Comparison of ENCODE assay signal across 36 cellular contexts in the genomic region with DNA sequence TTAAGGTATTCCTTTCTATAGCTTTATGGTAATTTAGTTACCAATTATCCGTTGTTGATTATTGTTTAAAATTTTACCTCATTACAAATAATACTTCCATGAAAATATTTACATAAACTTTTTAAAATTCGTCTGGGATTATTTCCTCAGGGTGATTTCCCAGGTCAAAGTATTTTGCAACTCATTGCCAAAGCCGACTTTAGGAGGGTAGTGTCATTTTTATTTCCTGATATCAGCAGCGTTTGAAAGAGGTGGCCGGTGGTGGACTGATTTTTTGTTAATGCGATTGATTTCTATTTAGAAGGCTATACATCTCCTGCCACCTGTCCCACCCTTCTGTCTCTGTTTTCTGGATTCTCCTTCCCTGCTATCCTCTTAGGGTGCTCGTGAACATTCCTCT. TPM values are rescaled to one million over a fixed set of nuclear protein-coding genes. Genes with fewer than 3 reads are reported as not detected.
"Had no signal": no experiment of that assay in that cellular context is flagged by ENCODE, and none has a peak within 500 bp of the region (broad histone marks: within the 10 kb centered on the region; RNA-seq: fewer than 3 reads in every experiment).

No MANE protein-coding gene starts in this region.

- ATAC-seq: activated CD8-positive, alpha-beta T cell treated with anti-CD3 and anti-CD28 coated beads for 36 hours; activated naive CD4-positive, alpha-beta T cell treated with anti-CD3 and anti-CD28 coated beads, Interleukin-2, amount 50 U/mL, for 72 hours; activated T-cell treated with anti-CD3 and anti-CD28 coated beads, Interleukin-2, amount 50 U/mL, for 4 hours; activated T-cell treated with anti-CD3 and anti-CD28 coated beads, Interleukin-2, amount 50 U/mL, for 72 hours; activated T-helper 17 cell treated with anti-CD3 and anti-CD28 coated beads, Interleukin-2, amount 50 U/mL, for 72 hours; body of pancreas had no signal

- H3K36me3 ChIP-seq: adrenal gland, brain microvascular endothelial cell, breast epithelium had no signal

- H3K9me3 ChIP-seq: adrenal gland, body of pancreas, breast epithelium had no signal

- H3K27me3 ChIP-seq: body of pancreas had no signal

- H3K27ac ChIP-seq: adrenal gland, breast epithelium, VCaP had no signal

- FAIRE-seq: astrocyte, TTC549 had no signal

- DNase-seq: activated B cell treated with CpG ODN at 0.5 μM for 24 hours; activated CD4-positive, alpha-beta memory T cell treated with anti-CD3 and anti-CD28 coated beads for 36 hours; activated CD4-positive, alpha-beta T cell treated with anti-CD3 and anti-CD28 coated beads for 4 hours; activated CD4-positive, alpha-beta T cell treated with anti-CD3 and anti-CD28 coated beads, Interleukin-2, amount 10 ng/mL, durations not matched to agents 24 days and 14 days; activated CD4-positive, alpha-beta T cell treated with anti-CD3 and anti-CD28 coated beads, Interleukin-2, amount 50 U/mL, for 1 hour; activated CD4-positive, alpha-beta T cell treated with anti-CD3 and anti-CD28 coated beads, Interleukin-2, amount 50 U/mL, for 4 hours; activated CD4-positive, CD25-positive, alpha-beta regulatory T cell treated with anti-CD3 and anti-CD28 coated beads, Interleukin-2, amount 50 U/mL, for 72 hours; activated CD8-positive, alpha-beta memory T cell treated with anti-CD3 and anti-CD28 coated beads, Interleukin-2, amount 50 U/mL, for 4 hours; activated CD8-positive, alpha-beta T cell treated with anti-CD3 and anti-CD28 coated beads for 36 hours; activated effector memory CD4-positive, alpha-beta T cell treated with anti-CD3 and anti-CD28 coated beads, Interleukin-2, amount 50 U/mL, for 16 hours; activated gamma-delta T cell treated with Interleukin-2 at 50 U/mL for 16 hours; activated naive CD4-positive, alpha-beta T cell; activated naive CD4-positive, alpha-beta T cell treated with anti-CD3 and anti-CD28 coated beads for 36 hours; activated naive CD4-positive, alpha-beta T cell treated with anti-CD3 and anti-CD28 coated beads, Interleukin-2, amount 50 U/mL, for 16 hours; activated naive CD8-positive, alpha-beta T cell treated with anti-CD3 and anti-CD28 coated beads for 36 hours; activated T-cell treated with anti-CD3 and anti-CD28 coated beads for 4 hours; activated T-cell treated with anti-CD3 and anti-CD28 coated beads, Interleukin-2, amount 50 U/mL, for 1 hour; activated T-cell treated with anti-CD3 and anti-CD28 coated beads, Interleukin-2, amount 50 U/mL, for 4 hours; activated T-cell treated with anti-CD3 and anti-CD28 coated beads, Interleukin-2, amount 50 U/mL, for 72 hours; adrenal gland; amniotic stem cell; aorta; body of pancreas; brain microvascular endothelial cell; central memory CD4-positive, alpha-beta T cell; T-helper 2 cell; T-helper 9 cell had no signal

- H3K4me3 ChIP-seq: adrenal gland, body of pancreas, breast epithelium had no signal

RNA-seq across cellular contexts. Expression of gene ADAMTS16, which starts 4.3 kb away (rescaled TPM):
- total RNA-seq: activated B cell treated with CpG ODN at 0.5 μM for 24 hours; activated CD4-positive, alpha-beta memory T cell treated with anti-CD3 and anti-CD28 coated beads for 36 hours; activated CD4-positive, alpha-beta T cell treated with anti-CD3 and anti-CD28 coated beads, Interleukin-2, amount 10 ng/mL, durations not matched to agents 24 days and 14 days; activated CD8-positive, alpha-beta memory T cell treated with anti-CD3 and anti-CD28 coated beads for 36 hours; activated CD8-positive, alpha-beta T cell treated with anti-CD3 and anti-CD28 coated beads for 36 hours; activated naive CD4-positive, alpha-beta T cell treated with anti-CD3 and anti-CD28 coated beads for 36 hours; activated naive CD4-positive, alpha-beta T cell treated with anti-CD3 and anti-CD28 coated beads, Interleukin-2, amount 50 U/mL, for 72 hours; activated naive CD8-positive, alpha-beta T cell treated with anti-CD3 and anti-CD28 coated beads for 36 hours; activated T-cell treated with anti-CD3 and anti-CD28 coated beads, Interleukin-2, amount 50 U/mL, for 72 hours; activated T-helper 1 cell treated with anti-CD3 and anti-CD28 coated beads, Interleukin-12 subunit alpha, Interleukin-12 subunit beta, Interleukin-2, Interleukin-4 antibody, amounts not matched to agents 30 ng/mL and 10 ng/mL and 1 ng/mL, durations not matched to agents 14 hours and 24 hours and 36 hours; activated T-helper 17 cell treated with anti-CD3 and anti-CD28 coated beads, Interleukin-2, amount 50 U/mL, for 72 hours; cardiac septum had no signal
- polyA plus RNA-seq: aorta had no signal
